In genomic region chr7:13745530-13745929, GRCh38 we compare ENCODE assay signal across 21 cellular contexts.
DNase-seq lines count a peak whose midpoint lies in the region; ATAC-seq and TF ChIP-seq lines count a peak whose summit lies in the region.
"Had no signal": no experiment of that assay in that cellular context is flagged by ENCODE, and none has a peak within 500 bp of the region (broad histone marks: within the 10 kb centered on the region; RNA-seq: fewer than 3 reads in every experiment).

No MANE protein-coding gene starts in this region.

- ATAC-seq in HG02840 (IDR thresholded peaks at IDR 0.05; ENCODE audit: low FRiP score, unreplicated experiment) (no peak), GM21529 (IDR thresholded peaks at IDR 0.05; ENCODE audit: unreplicated experiment) (no peak)
- ATAC-seq: GM12878, T-cell had no signal

- peak; percentile 3 for DNase-seq in COR-L47 (lab: John Stamatoyannopoulos, UW)
- peak; percentile 27 for DNase-seq in NCI-H1105 (lab: John Stamatoyannopoulos, UW)
- DNase-seq in NCI-H69 (lab: John Stamatoyannopoulos, UW), result peak; percentile 69
- DNase-seq in fibroblast of the aortic adventitia (ENCODE audit: low read depth), result peak; percentile 8
- DNase-seq in activated CD4-positive, alpha-beta T cell treated with anti-CD3 and anti-CD28 coated beads, Interleukin-2, amount 50 U/mL, for 4 hours, result no peak
- DNase-seq in GM03348 (ENCODE audit: low spot score), result no peak
- DNase-seq: BE2C; Caco-2; CD4-positive, CD25-positive, alpha-beta regulatory T cell; GF-D8; H7; NCI-H1694; NCI-H2081 treated with DMSO at 0.1 percent for 48 hours; NCI-H345; NCI-H526; SHP77 treated with DMSO at 0.1 percent for 48 hours; SK-N-SH; T-cell had no signal

- no peak for TF ChIP-seq CTCF in fibroblast of the aortic adventitia (IDR thresholded peaks at IDR 0.05; ENCODE audit: insufficient read depth, low read length)

- H3K4me3 ChIP-seq in fibroblast of the aortic adventitia (ENCODE audit: low read depth, low read length), result no peak overlapping the region
- H3K4me3 ChIP-seq: GM12878 had no signal

Comparison
In these comparisons a context has a peak if more than half of its experiments do, and no peak if none do; other contexts are left out.
1. DNase-seq: peak in COR-L47 (single experiment), NCI-H1105 (single experiment), NCI-H69 (single experiment) and fibroblast of the aortic adventitia (single experiment); none in activated CD4-positive, alpha-beta T cell treated with anti-CD3 and anti-CD28 coated beads, Interleukin-2, amount 50 U/mL, for 4 hours (0 of 2) and GM03348 (single experiment).